12 cellular contexts compared by ENCODE assay signal in the genomic region with DNA sequence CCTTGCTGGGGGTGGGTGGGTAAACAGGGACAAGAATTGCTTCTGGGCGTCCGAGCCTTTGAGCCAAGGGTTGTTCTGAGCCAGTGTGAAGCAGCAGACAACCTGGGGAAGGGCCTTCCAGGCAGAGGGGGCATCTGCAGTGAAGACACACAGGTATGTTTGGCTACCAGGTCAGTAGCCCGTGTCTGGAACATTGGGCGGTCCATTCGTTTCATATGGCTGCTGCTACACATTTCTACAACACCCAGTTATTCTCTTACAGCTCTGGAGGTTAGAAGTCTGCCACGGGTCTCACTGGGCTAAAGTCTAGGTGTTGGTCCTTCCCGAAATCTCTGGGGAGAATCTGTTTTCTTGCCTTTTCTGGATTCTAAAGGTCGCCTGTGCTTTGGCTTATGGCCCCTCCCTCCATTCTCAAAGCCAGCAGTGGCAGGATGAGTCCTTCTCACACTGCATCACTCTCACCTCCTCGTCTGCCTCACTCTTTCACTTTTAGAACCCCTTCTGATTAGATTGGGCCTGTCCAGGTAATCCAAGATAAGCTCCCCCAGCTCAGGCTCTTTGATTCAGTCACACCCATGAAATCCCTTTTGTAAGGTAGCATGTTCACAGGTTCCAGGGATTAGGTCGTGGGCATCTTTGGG.
A peak's percentile ranks its signal among the peaks of the same experiment; 100 is the strongest.
DNase-seq lines count a peak whose midpoint lies in the region; TF ChIP-seq lines count a peak whose summit lies in the region.
"Had no signal": no experiment of that assay in that cellular context is flagged by ENCODE, and none has a peak within 500 bp of the region (broad histone marks: within the 10 kb centered on the region; RNA-seq: fewer than 3 reads in every experiment).

No MANE protein-coding gene starts in this region.

- peak overlapping the region; percentile 57 for H3K18ac ChIP-seq in trophoblast cell (ENCODE audit: low read length)

- H3K9ac ChIP-seq in GM23248 = peak overlapping the region; percentile 54
- peak overlapping the region; percentile 28 for H3K9ac ChIP-seq in adipocyte (ENCODE audit: low read length)
- no peak overlapping the region for H3K9ac ChIP-seq in trophoblast cell (ENCODE audit: low read length)

- no peak for DNase-seq in AG04450 (ENCODE audit: low read depth, low spot score)
- DNase-seq in GM23248 = no peak
- DNase-seq in adipocyte (ENCODE audit: low read depth) = no peak
- DNase-seq in trophoblast cell = no peak
- DNase-seq in AG08396 (ENCODE audit: low spot score) = no peak
- DNase-seq in epidermal melanocyte (ENCODE audit: insufficient read length, low spot score) = no peak
- no peak for DNase-seq in ureter (ENCODE audit: low spot score)
- DNase-seq: C1 segment of cervical spinal cord, NCI-H1417, T-helper 9 cell had no signal

- H4K91ac ChIP-seq in trophoblast cell (ENCODE audit: low read depth, low read length) = peak overlapping the region; percentile 81

- H2BK120ac ChIP-seq in trophoblast cell (ENCODE audit: insufficient read depth, low read length, poor library complexity) = peak overlapping the region; percentile 78

- H2BK5ac ChIP-seq in trophoblast cell (ENCODE audit: low read depth, low read length, poor library complexity) = peak overlapping the region; percentile 42

- TF ChIP-seq CTCF in AG04450 (IDR thresholded peaks at IDR 0.05; ENCODE audit: low read depth, low read length) = no peak

- H2AK5ac ChIP-seq in trophoblast cell (ENCODE audit: low read length) = peak overlapping the region; percentile 76

- 75 to 78% methylated on average over 10 of the region's 10 CpGs for WGBS in GM23248 (ENCODE audit: low coverage in 1 of 2, low lambda C conversion rate in 2 of 2, missing lambda C conversion rate in 2 of 2), 2 experiments
- WGBS in trophoblast cell (ENCODE audit: extremely low coverage, insufficient coverage, insufficient read length) = no CpG with 5 or more reads among the region's 10 CpGs

- no peaks in the 10 kb centered on the region for H4K20me1 ChIP-seq in GM23248 (ENCODE audit: insufficient read depth)

- H3K79me2 ChIP-seq in GM23248 (ENCODE audit: insufficient read depth) (no peaks in the 10 kb centered on the region), trophoblast cell (ENCODE audit: control insufficient read depth, insufficient read depth, low read length, poor library complexity) (peaks cover 5% of the 10 kb centered on the region)

- no peaks in the 10 kb centered on the region for H3K9me2 ChIP-seq in GM23248 (ENCODE audit: insufficient read depth)

- no peaks in the 10 kb centered on the region for H3K27me3 ChIP-seq in AG04450 (ENCODE audit: control insufficient read depth, insufficient read depth, low read length)
- H3K27me3 ChIP-seq in GM23248 (replicated peaks; ENCODE audit: insufficient read depth) = no peaks in the 10 kb centered on the region
- no peaks in the 10 kb centered on the region for H3K27me3 ChIP-seq in adipocyte (replicated peaks; ENCODE audit: control insufficient read depth, insufficient read depth, low read length)
- no peaks in the 10 kb centered on the region for H3K27me3 ChIP-seq in trophoblast cell (ENCODE audit: insufficient read depth, low read length)
- H3K27me3 ChIP-seq: ovary had no signal

- H3K27ac ChIP-seq in AG04450 (ENCODE audit: low read depth, low read length) (peak overlapping the region; percentile 97), GM23248 (peak overlapping the region; percentile 88), trophoblast cell (ENCODE audit: low read depth, low read length) (peak overlapping the region; percentile 95)
- H3K27ac ChIP-seq: ovary had no signal

- POLR2A ChIA-PET in AG04450 (lab: Yijun Ruan, JAX) = interaction anchor here (1.4 kb wide), 1 partner anchor 175 kb away, joined by 3 read pairs; a partner anchor contains a TSS

- H3K4me2 ChIP-seq in GM23248 (ENCODE audit: unreplicated experiment) (peak overlapping the region; percentile 70), trophoblast cell (ENCODE audit: low read length) (peak overlapping the region; percentile 22)

- no peak overlapping the region for H3K4me3 ChIP-seq in AG04450 (ENCODE audit: low read depth, low read length)
- H3K4me3 ChIP-seq in GM23248 = peak overlapping the region; percentile 5; the same call in 1 of the 2 replicates
- H3K4me3 ChIP-seq in adipocyte (ENCODE audit: low read length) = peak overlapping the region; percentile 12
- no peak overlapping the region for H3K4me3 ChIP-seq in trophoblast cell (ENCODE audit: low read depth, low read length)
- H3K4me3 ChIP-seq: lung, ovary had no signal

- H2BK12ac ChIP-seq in trophoblast cell (ENCODE audit: low read length) = peak overlapping the region; percentile 19

- H4K12ac ChIP-seq in trophoblast cell (ENCODE audit: low read depth, low read length) = no peak overlapping the region

- no peak overlapping the region for H2AFZ ChIP-seq in GM23248
- no peak overlapping the region for H2AFZ ChIP-seq in trophoblast cell (ENCODE audit: insufficient read depth, low read length, poor library complexity)

- in situ Hi-C loops in GM23248 (cut with MboI) = no loop called here

- peaks cover 52% of the 10 kb centered on the region for H3K79me1 ChIP-seq in trophoblast cell (ENCODE audit: low read length)

- peaks cover 47% of the 10 kb centered on the region for H3F3A ChIP-seq in GM23248 (ENCODE audit: insufficient read depth)

- H3K4ac ChIP-seq in trophoblast cell (ENCODE audit: low read depth, low read length) = peak overlapping the region; percentile 47

- H3K36me3 ChIP-seq in GM23248 (ENCODE audit: low read depth) = no peaks in the 10 kb centered on the region
- no peaks in the 10 kb centered on the region for H3K36me3 ChIP-seq in adipocyte (ENCODE audit: control insufficient read depth, insufficient read depth, low read length, severe bottlenecking)
- peaks cover 0 to 2% of the 10 kb centered on the region in 2 experiments for H3K36me3 ChIP-seq in trophoblast cell (ENCODE audit: control insufficient read depth in 1 of 2, insufficient read depth in 2 of 2, low read length in 2 of 2)
- H3K36me3 ChIP-seq: ovary had no signal

- no peaks in the 10 kb centered on the region for H3K9me3 ChIP-seq in AG04450 (ENCODE audit: control insufficient read depth, insufficient read depth, low read length)
- no peaks in the 10 kb centered on the region for H3K9me3 ChIP-seq in GM23248 (ENCODE audit: low read depth)
- H3K9me3 ChIP-seq in adipocyte (ENCODE audit: control insufficient read depth, low read length) = no peaks in the 10 kb centered on the region
- H3K9me3 ChIP-seq in trophoblast cell (ENCODE audit: insufficient read depth, low read depth, low read length) = peaks cover 2% of the 10 kb centered on the region
- H3K9me3 ChIP-seq: ovary had no signal

- H4K8ac ChIP-seq in trophoblast cell (ENCODE audit: low read depth, low read length) = peak overlapping the region; percentile 44

- H3K23ac ChIP-seq in trophoblast cell (ENCODE audit: low read length) = no peak overlapping the region

- peak overlapping the region; percentile 59 for H3K14ac ChIP-seq in trophoblast cell (ENCODE audit: low read length)

- CTCF ChIA-PET in AG04450 (lab: Charles Lee) = interaction anchor here (0.8 to 1.3 kb wide), 2 partner anchors 116 to 127 kb away, joined by 3 to 5 read pairs; no protein-coding TSS in a partner anchor

- H3K4me1 ChIP-seq in GM23248 (ENCODE audit: insufficient read depth) (peaks cover 48% of the 10 kb centered on the region), adipocyte (ENCODE audit: control insufficient read depth, insufficient read depth, low read length) (peaks cover 47% of the 10 kb centered on the region), trophoblast cell (ENCODE audit: control insufficient read depth in 1 of 2, insufficient read depth in 2 of 2, low read length in 2 of 2) (peaks cover 49 to 59% of the 10 kb centered on the region in 2 experiments)

Comparison
In these comparisons a context has a peak if more than half of its experiments do, and no peak if none do; other contexts are left out.
1. H3K4me3 ChIP-seq: peak in GM23248 (single experiment) and adipocyte (single experiment); none in AG04450 (single experiment) and trophoblast cell (single experiment).
2. Peak in every context shown above with its lines, with median percentiles within 50 percentile points of each other: H3K27ac ChIP-seq.